1 cellular context compared by ENCODE assay signal in the genomic region with DNA sequence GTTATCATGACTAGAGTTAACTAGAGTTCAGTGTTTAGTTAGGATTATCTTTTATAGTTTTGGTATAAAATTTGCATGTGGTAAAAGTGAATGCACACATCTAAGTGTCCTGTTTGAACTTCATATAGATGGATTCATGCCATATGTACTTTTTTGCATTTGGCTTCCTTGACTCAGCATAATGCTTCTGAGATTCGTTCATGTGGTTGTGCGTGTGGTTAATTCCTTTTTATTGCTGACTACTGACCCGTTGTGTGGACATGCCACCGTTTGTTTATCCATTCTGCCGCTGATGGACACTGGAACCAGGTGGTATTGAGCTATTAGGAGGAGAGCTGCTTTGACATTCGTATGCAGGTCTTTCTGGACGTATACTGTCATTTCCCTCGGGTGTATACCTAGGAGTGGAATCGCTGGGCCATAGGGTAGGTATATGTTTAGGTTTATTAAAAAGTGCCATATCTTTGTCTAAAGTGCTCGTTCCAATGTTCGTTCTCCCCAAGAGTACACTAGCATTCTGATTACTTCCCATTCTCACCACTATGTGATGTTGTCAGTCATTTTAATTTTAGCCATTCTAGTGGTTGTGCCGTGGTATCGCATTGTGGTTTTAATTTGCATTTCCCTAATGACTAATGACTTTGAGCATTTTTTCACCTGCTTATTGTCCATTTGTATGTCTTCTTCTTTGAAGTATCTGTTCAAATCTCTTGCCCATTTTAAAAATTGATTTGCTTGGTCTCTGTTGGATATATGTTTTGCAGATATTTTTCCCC.
TF ChIP-seq lines count a peak whose summit lies in the region.

No MANE protein-coding gene starts in this region.

TF ChIP-seq in GM12878, 131 proteins besides CTCF, POLR2A, EP300 and RAD21 (continued from another document and continues in another):
- TF ChIP-seq RUNX3 (IDR thresholded peaks at IDR 0.05; ENCODE audit: low read length) = peak; percentile 99
- no peak for TF ChIP-seq CHD4 (IDR thresholded peaks at IDR 0.05)
- TF ChIP-seq BACH1 (IDR thresholded peaks at IDR 0.05; ENCODE audit: borderline replicate concordance) = peak; percentile 59; the same call in 1 of the 2 replicates
- TF ChIP-seq, protein P1, sequence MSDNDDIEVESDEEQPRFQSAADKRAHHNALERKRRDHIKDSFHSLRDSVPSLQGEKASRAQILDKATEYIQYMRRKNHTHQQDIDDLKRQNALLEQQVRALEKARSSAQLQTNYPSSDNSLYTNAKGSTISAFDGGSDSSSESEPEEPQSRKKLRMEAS (IDR thresholded peaks at IDR 0.05; ENCODE audit: low read depth, low read length) = no peak
- peak; percentile 70 for TF ChIP-seq BMI1 (IDR thresholded peaks at IDR 0.05; ENCODE audit: borderline replicate concordance)
- TF ChIP-seq ZNF24 (IDR thresholded peaks at IDR 0.05) = peak; percentile 75
- TF ChIP-seq, protein P2, sequence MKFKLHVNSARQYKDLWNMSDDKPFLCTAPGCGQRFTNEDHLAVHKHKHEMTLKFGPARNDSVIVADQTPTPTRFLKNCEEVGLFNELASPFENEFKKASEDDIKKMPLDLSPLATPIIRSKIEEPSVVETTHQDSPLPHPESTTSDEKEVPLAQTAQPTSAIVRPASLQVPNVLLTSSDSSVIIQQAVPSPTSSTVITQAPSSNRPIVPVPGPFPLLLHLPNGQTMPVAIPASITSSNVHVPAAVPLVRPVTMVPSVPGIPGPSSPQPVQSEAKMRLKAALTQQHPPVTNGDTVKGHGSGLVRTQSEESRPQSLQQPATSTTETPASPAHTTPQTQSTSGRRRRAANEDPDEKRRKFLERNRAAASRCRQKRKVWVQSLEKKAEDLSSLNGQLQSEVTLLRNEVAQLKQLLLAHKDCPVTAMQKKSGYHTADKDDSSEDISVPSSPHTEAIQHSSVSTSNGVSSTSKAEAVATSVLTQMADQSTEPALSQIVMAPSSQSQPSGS (IDR thresholded peaks at IDR 0.05; ENCODE audit: low read length) = peak; percentile 75
- TF ChIP-seq GABPA (IDR thresholded peaks at IDR 0.05; ENCODE audit: low read depth) = no peak
- peak in 1 of 2 experiments; percentile 81; a peak in 2 of 4 replicates for TF ChIP-seq ETV6 (conservative IDR thresholded peaks at IDR 0.05 in 1 of 2, IDR thresholded peaks at IDR 0.05 in 1 of 2; ENCODE audit: borderline replicate concordance in 1 of 2, low read depth in 1 of 2)
- TF ChIP-seq ZNF217 (IDR thresholded peaks at IDR 0.05) = peak; percentile 86
- TF ChIP-seq, protein P3, sequence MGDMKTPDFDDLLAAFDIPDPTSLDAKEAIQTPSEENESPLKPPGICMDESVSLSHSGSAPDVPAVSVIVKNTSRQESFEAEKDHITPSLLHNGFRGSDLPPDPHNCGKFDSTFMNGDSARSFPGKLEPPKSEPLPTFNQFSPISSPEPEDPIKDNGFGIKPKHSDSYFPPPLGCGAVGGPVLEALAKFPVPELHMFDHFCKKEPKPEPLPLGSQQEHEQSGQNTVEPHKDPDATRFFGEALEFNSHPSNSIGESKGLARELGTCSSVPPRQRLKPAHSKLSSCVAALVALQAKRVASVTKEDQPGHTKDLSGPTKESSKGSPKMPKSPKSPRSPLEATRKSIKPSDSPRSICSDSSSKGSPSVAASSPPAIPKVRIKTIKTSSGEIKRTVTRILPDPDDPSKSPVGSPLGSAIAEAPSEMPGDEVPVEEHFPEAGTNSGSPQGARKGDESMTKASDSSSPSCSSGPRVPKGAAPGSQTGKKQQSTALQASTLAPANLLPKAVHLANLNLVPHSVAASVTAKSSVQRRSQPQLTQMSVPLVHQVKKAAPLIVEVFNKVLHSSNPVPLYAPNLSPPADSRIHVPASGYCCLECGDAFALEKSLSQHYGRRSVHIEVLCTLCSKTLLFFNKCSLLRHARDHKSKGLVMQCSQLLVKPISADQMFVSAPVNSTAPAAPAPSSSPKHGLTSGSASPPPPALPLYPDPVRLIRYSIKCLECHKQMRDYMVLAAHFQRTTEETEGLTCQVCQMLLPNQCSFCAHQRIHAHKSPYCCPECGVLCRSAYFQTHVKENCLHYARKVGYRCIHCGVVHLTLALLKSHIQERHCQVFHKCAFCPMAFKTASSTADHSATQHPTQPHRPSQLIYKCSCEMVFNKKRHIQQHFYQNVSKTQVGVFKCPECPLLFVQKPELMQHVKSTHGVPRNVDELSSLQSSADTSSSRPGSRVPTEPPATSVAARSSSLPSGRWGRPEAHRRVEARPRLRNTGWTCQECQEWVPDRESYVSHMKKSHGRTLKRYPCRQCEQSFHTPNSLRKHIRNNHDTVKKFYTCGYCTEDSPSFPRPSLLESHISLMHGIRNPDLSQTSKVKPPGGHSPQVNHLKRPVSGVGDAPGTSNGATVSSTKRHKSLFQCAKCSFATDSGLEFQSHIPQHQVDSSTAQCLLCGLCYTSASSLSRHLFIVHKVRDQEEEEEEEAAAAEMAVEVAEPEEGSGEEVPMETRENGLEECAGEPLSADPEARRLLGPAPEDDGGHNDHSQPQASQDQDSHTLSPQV (IDR thresholded peaks at IDR 0.05) = no peak
- TF ChIP-seq NRF1 (conservative IDR thresholded peaks at IDR 0.05; ENCODE audit: low read depth, low read length) = no peak
- no peak; the same call in 1 of the 2 replicates for TF ChIP-seq JUNB (IDR thresholded peaks at IDR 0.05)
- TF ChIP-seq IKZF1 (conservative IDR thresholded peaks at IDR 0.05) = peak; percentile 75
- TF ChIP-seq, protein P4, sequence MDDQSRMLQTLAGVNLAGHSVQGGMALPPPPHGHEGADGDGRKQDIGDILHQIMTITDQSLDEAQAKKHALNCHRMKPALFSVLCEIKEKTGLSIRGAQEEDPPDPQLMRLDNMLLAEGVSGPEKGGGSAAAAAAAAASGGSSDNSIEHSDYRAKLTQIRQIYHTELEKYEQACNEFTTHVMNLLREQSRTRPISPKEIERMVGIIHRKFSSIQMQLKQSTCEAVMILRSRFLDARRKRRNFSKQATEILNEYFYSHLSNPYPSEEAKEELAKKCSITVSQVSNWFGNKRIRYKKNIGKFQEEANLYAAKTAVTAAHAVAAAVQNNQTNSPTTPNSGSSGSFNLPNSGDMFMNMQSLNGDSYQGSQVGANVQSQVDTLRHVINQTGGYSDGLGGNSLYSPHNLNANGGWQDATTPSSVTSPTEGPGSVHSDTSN (IDR thresholded peaks at IDR 0.05; ENCODE audit: insufficient replicate concordance, low read depth, low read length) = no peak
- no peak for TF ChIP-seq SMAD5 (IDR thresholded peaks at IDR 0.05; ENCODE audit: low read depth)
- TF ChIP-seq EZH2 (IDR thresholded peaks at IDR 0.05; ENCODE audit: borderline replicate concordance, control insufficient read depth, low read depth, low read length) = 0 out of 2 replicates have a peak, but pooled peaks have one; percentile 31
- no peak for TF ChIP-seq KAT2A (conservative IDR thresholded peaks at IDR 0.05; ENCODE audit: control insufficient read depth, low read depth, low read length)
- TF ChIP-seq, protein P5, sequence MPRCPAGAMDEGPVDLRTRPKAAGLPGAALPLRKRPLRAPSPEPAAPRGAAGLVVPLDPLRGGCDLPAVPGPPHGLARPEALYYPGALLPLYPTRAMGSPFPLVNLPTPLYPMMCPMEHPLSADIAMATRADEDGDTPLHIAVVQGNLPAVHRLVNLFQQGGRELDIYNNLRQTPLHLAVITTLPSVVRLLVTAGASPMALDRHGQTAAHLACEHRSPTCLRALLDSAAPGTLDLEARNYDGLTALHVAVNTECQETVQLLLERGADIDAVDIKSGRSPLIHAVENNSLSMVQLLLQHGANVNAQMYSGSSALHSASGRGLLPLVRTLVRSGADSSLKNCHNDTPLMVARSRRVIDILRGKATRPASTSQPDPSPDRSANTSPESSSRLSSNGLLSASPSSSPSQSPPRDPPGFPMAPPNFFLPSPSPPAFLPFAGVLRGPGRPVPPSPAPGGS (IDR thresholded peaks at IDR 0.05; ENCODE audit: borderline replicate concordance, insufficient read depth, low read depth, low read length, poor library complexity, severe bottlenecking) = no peak
- TF ChIP-seq, protein P6, sequence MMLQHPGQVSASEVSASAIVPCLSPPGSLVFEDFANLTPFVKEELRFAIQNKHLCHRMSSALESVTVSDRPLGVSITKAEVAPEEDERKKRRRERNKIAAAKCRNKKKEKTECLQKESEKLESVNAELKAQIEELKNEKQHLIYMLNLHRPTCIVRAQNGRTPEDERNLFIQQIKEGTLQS (IDR thresholded peaks at IDR 0.05; ENCODE audit: borderline replicate concordance, extremely low read depth, low read depth, low read length) = no peak
- no peak for TF ChIP-seq STAT1 (conservative IDR thresholded peaks at IDR 0.05)
- TF ChIP-seq MTA2 (IDR thresholded peaks at IDR 0.05; ENCODE audit: low read depth) = peak; percentile 93
- no peak for TF ChIP-seq POLR2AphosphoS5 (IDR thresholded peaks at IDR 0.05; ENCODE audit: low read length)
- TF ChIP-seq FOXM1 (IDR thresholded peaks at IDR 0.05; ENCODE audit: low read depth, low read length) = peak; percentile 34; the same call in 1 of the 2 replicates
- TF ChIP-seq, protein P7, sequence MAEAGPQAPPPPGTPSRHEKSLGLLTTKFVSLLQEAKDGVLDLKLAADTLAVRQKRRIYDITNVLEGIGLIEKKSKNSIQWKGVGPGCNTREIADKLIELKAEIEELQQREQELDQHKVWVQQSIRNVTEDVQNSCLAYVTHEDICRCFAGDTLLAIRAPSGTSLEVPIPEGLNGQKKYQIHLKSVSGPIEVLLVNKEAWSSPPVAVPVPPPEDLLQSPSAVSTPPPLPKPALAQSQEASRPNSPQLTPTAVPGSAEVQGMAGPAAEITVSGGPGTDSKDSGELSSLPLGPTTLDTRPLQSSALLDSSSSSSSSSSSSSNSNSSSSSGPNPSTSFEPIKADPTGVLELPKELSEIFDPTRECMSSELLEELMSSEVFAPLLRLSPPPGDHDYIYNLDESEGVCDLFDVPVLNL (IDR thresholded peaks at IDR 0.05; ENCODE audit: low read depth, low read length) = no peak
- TF ChIP-seq, protein P8, sequence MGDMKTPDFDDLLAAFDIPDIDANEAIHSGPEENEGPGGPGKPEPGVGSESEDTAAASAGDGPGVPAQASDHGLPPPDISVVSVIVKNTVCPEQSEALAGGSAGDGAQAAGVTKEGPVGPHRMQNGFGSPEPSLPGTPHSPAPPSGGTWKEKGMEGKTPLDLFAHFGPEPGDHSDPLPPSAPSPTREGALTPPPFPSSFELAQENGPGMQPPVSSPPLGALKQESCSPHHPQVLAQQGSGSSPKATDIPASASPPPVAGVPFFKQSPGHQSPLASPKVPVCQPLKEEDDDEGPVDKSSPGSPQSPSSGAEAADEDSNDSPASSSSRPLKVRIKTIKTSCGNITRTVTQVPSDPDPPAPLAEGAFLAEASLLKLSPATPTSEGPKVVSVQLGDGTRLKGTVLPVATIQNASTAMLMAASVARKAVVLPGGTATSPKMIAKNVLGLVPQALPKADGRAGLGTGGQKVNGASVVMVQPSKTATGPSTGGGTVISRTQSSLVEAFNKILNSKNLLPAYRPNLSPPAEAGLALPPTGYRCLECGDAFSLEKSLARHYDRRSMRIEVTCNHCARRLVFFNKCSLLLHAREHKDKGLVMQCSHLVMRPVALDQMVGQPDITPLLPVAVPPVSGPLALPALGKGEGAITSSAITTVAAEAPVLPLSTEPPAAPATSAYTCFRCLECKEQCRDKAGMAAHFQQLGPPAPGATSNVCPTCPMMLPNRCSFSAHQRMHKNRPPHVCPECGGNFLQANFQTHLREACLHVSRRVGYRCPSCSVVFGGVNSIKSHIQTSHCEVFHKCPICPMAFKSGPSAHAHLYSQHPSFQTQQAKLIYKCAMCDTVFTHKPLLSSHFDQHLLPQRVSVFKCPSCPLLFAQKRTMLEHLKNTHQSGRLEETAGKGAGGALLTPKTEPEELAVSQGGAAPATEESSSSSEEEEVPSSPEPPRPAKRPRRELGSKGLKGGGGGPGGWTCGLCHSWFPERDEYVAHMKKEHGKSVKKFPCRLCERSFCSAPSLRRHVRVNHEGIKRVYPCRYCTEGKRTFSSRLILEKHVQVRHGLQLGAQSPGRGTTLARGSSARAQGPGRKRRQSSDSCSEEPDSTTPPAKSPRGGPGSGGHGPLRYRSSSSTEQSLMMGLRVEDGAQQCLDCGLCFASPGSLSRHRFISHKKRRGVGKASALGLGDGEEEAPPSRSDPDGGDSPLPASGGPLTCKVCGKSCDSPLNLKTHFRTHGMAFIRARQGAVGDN (IDR thresholded peaks at IDR 0.05) = no peak
- TF ChIP-seq MEF2A (IDR thresholded peaks at IDR 0.05; ENCODE audit: insufficient read depth, low read depth, low read length) = peak; percentile 91
- TF ChIP-seq SMC3 (IDR thresholded peaks at IDR 0.05; ENCODE audit: borderline replicate concordance, low read length) = peak; percentile 22; the same call in 1 of the 2 replicates
- TF ChIP-seq, protein P9, sequence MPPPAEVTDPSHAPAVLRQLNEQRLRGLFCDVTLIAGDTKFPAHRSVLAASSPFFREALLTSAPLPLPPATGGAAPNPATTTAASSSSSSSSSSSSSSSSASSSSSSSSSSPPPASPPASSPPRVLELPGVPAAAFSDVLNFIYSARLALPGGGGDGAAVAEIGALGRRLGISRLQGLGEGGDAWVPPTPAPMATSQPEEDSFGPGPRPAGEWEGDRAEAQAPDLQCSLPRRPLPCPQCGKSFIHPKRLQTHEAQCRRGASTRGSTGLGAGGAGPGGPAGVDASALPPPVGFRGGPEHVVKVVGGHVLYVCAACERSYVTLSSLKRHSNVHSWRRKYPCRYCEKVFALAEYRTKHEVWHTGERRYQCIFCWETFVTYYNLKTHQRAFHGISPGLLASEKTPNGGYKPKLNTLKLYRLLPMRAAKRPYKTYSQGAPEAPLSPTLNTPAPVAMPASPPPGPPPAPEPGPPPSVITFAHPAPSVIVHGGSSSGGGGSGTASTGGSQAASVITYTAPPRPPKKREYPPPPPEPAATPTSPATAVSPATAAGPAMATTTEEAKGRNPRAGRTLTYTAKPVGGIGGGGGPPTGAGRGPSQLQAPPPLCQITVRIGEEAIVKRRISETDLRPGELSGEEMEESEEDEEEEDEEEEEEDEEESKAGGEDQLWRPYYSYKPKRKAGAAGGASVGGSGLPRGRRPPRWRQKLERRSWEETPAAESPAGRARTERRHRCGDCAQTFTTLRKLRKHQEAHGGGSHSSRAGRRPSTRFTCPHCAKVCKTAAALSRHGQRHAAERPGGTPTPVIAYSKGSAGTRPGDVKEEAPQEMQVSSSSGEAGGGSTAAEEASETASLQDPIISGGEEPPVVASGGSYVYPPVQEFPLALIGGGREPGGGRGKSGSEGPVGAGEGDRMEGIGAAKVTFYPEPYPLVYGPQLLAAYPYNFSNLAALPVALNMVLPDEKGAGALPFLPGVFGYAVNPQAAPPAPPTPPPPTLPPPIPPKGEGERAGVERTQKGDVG (CRISPR knock-in tag; IDR thresholded peaks at IDR 0.05) = no peak
- no peak for TF ChIP-seq PML (IDR thresholded peaks at IDR 0.05; ENCODE audit: low read length)
- TF ChIP-seq, protein P10, sequence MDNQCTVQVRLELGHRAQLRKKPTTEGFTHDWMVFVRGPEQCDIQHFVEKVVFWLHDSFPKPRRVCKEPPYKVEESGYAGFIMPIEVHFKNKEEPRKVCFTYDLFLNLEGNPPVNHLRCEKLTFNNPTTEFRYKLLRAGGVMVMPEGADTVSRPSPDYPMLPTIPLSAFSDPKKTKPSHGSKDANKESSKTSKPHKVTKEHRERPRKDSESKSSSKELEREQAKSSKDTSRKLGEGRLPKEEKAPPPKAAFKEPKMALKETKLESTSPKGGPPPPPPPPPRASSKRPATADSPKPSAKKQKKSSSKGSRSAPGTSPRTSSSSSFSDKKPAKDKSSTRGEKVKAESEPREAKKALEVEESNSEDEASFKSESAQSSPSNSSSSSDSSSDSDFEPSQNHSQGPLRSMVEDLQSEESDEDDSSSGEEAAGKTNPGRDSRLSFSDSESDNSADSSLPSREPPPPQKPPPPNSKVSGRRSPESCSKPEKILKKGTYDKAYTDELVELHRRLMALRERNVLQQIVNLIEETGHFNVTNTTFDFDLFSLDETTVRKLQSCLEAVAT (IDR thresholded peaks at IDR 0.05) = peak; percentile 85
- peak; percentile 80 for TF ChIP-seq NFIC (IDR thresholded peaks at IDR 0.05; ENCODE audit: low read depth, low read length)
- TF ChIP-seq NBN (IDR thresholded peaks at IDR 0.05) = peak; percentile 82
- TF ChIP-seq PAX5 (IDR thresholded peaks at IDR 0.05; ENCODE audit: borderline replicate concordance, low read depth, low read length) = 0 out of 2 replicates have a peak, but pooled peaks have one; percentile 34
- no peak for TF ChIP-seq TCF7 (IDR thresholded peaks at IDR 0.05; ENCODE audit: borderline replicate concordance)
- TF ChIP-seq MXI1 (IDR thresholded peaks at IDR 0.05; ENCODE audit: low read depth, low read length) = peak; percentile 59
- peak; percentile 79; the same call in 1 of the 2 replicates for TF ChIP-seq BCL11A (IDR thresholded peaks at IDR 0.05; ENCODE audit: low read depth, low read length)
